ENCODE assay signal across 20 cellular contexts in the genomic region with DNA sequence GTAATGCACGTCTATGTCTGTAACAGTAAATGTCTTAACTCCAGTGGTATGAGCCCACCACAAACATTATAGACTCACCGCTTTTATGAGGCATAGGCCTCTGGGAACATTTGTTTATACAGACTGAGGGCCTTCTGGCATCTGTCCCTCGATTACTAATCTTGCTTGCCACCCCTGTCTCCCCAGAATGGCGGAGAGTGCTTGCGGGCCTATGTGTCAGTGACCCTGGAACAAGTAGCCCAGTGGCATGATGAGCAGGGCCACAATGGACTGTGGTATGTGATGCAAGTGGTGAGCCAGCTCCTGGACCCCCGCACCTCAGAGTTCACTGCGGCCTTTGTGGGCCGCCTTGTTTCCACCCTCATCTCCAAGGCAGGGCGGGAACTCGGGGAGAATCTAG. TPM values are rescaled to one million over a fixed set of nuclear protein-coding genes. Genes with fewer than 3 reads are reported as not detected.
A peak's percentile ranks its signal among the peaks of the same experiment; 100 is the strongest.
DNase-seq lines count a peak whose midpoint lies in the region; ATAC-seq and TF ChIP-seq lines count a peak whose summit lies in the region.
"Had no signal": no experiment of that assay in that cellular context is flagged by ENCODE, and none has a peak within 500 bp of the region (broad histone marks: within the 10 kb centered on the region; RNA-seq: fewer than 3 reads in every experiment).

No MANE protein-coding gene starts in this region.

- BruUV-seq in PC-3 (replicated peaks; lab: Mats Ljungman, UMichigan): no TSS peak

- H3K27me3 ChIP-seq in smooth muscle cell (ENCODE audit: low read depth) (no peaks in the 10 kb centered on the region), PC-3 (ENCODE audit: low read length) (no peaks in the 10 kb centered on the region)

- peaks cover 67% of the 10 kb centered on the region for H3K36me3 Mint-ChIP-seq in activated CD4-positive, alpha-beta memory T cell treated with anti-CD3 and anti-CD28 coated beads, Interleukin-2, amount 10 ng/mL, durations not matched to agents 7 days and 5 days (ENCODE audit: low read depth)

- no peaks in the 10 kb centered on the region for H3K79me2 ChIP-seq in smooth muscle cell (ENCODE audit: low read depth)
- H3K79me2 ChIP-seq in PC-3 (ENCODE audit: low read length): no peaks in the 10 kb centered on the region

- H4K20me1 ChIP-seq in smooth muscle cell (ENCODE audit: low read depth): no peaks in the 10 kb centered on the region
- no peaks in the 10 kb centered on the region for H4K20me1 ChIP-seq in PC-3 (ENCODE audit: low read length)

- no peak overlapping the region for H3K4me3 Mint-ChIP-seq in activated CD4-positive, alpha-beta memory T cell treated with anti-CD3 and anti-CD28 coated beads, Interleukin-2, amount 10 ng/mL, durations not matched to agents 7 days and 5 days
- H3K4me3 Mint-ChIP-seq: B cell had no signal

- POLR2A ChIA-PET in activated CD4-positive, alpha-beta memory T cell treated with anti-CD3 and anti-CD28 coated beads, Interleukin-2, amount 10 ng/mL, durations not matched to agents 7 days and 5 days (lab: Charles Lee): interaction anchor here (1.0 kb wide), 1 partner anchor 12 kb away, joined by 3 read pairs; no protein-coding TSS in a partner anchor
- POLR2A ChIA-PET in PC-3 (lab: Charles Lee; ENCODE audit: unreplicated experiment): no interaction called here

- H3K9me3 Mint-ChIP-seq in activated CD4-positive, alpha-beta memory T cell treated with anti-CD3 and anti-CD28 coated beads, Interleukin-2, amount 10 ng/mL, durations not matched to agents 7 days and 5 days: no peaks in the 10 kb centered on the region

- DNase-seq in HCEC 1CT (peak; percentile 74), astrocyte of the hippocampus (ENCODE audit: low read depth, low spot score) (peak; percentile 73), iris pigment epithelial cell (ENCODE audit: low read depth) (peak; percentile 68), smooth muscle cell (lab: John Stamatoyannopoulos, UW; ENCODE audit: unreplicated experiment) (no peak), NCI-H69 (lab: John Stamatoyannopoulos, UW) (no peak), NCI-H187 (lab: John Stamatoyannopoulos, UW) (no peak), PC-3 (no peak)
- DNase-seq in activated CD4-positive, alpha-beta memory T cell treated with anti-CD3 and anti-CD28 coated beads, Interleukin-2, amount 10 ng/mL, durations not matched to agents 7 days and 5 days: no peak
- DNase-seq: ACHN, DMS79 treated with DMSO at 0.1 percent for 48 hours, GF-D8, NCI-H1092 treated with DMSO at 0.1 percent for 48 hours, NCI-H2081 treated with DMSO at 0.1 percent for 48 hours, NCI-H510A treated with DMSO at 0.1 percent for 48 hours, NCI-H82, RPMI8226, SHP77 treated with DMSO at 0.1 percent for 48 hours, SK-N-SH had no signal

- H3K4me3 ChIP-seq in smooth muscle cell (no peak overlapping the region), PC-3 (ENCODE audit: low read length) (no peak overlapping the region)
- H3K4me3 ChIP-seq: HAP-1 had no signal

- H3K4me2 ChIP-seq in smooth muscle cell (no peak overlapping the region), PC-3 (ENCODE audit: low read length) (no peak overlapping the region)
- H3K4me2 ChIP-seq: SK-N-SH had no signal

- no peaks in the 10 kb centered on the region for H3K4me1 Mint-ChIP-seq in activated CD4-positive, alpha-beta memory T cell treated with anti-CD3 and anti-CD28 coated beads, Interleukin-2, amount 10 ng/mL, durations not matched to agents 7 days and 5 days

- CTCF ChIA-PET in activated CD4-positive, alpha-beta memory T cell treated with anti-CD3 and anti-CD28 coated beads, Interleukin-2, amount 10 ng/mL, durations not matched to agents 7 days and 5 days (lab: Charles Lee): interaction anchor here (1.3 to 2.0 kb wide), 2 partner anchors 8 to 26 kb away, joined by 5 to 6 read pairs; no protein-coding TSS in a partner anchor
- CTCF ChIA-PET in PC-3 (lab: Charles Lee): no interaction called here

- TF ChIP-seq CTCF in smooth muscle cell (IDR thresholded peaks at IDR 0.05; ENCODE audit: borderline replicate concordance, insufficient read depth, poor library complexity, severe bottlenecking): no peak
- no peak for TF ChIP-seq CTCF in PC-3 (conservative IDR thresholded peaks at IDR 0.05; ENCODE audit: low read depth, low read length)

- H3K9me2 ChIP-seq in PC-3 (replicated peaks; ENCODE audit: low read length): no peaks in the 10 kb centered on the region
- H3K9me2 ChIP-seq: SK-N-SH had no signal

- WGBS in smooth muscle cell (ENCODE audit: low lambda C conversion rate): 65% methylated on average over 10 of the region's 10 CpGs

- H3K27ac ChIP-seq in smooth muscle cell (ENCODE audit: low read depth) (peak overlapping the region; percentile 65), PC-3 (ENCODE audit: low read length) (no peak overlapping the region)

- no peak for ATAC-seq in PC-3

- no peaks in the 10 kb centered on the region for H3K9me3 ChIP-seq in smooth muscle cell (replicated peaks; ENCODE audit: low read depth)
- no peaks in the 10 kb centered on the region for H3K9me3 ChIP-seq in PC-3 (ENCODE audit: low read length)
- H3K9me3 ChIP-seq: HAP-1, SK-N-SH had no signal

- no peaks in the 10 kb centered on the region for H3K27me3 Mint-ChIP-seq in activated CD4-positive, alpha-beta memory T cell treated with anti-CD3 and anti-CD28 coated beads, Interleukin-2, amount 10 ng/mL, durations not matched to agents 7 days and 5 days
- H3K27me3 Mint-ChIP-seq: B cell had no signal

- intact Hi-C loops in PC-3 (cut with micrococcal nuclease): no loop called here

- H3K9ac ChIP-seq in smooth muscle cell (ENCODE audit: low read depth) (no peak overlapping the region), PC-3 (ENCODE audit: low read length) (no peak overlapping the region)
- H3K9ac ChIP-seq: SK-N-SH had no signal

- H3F3A ChIP-seq in smooth muscle cell (ENCODE audit: low read depth) (no peaks in the 10 kb centered on the region), PC-3 (ENCODE audit: low read length, unreplicated experiment) (no peaks in the 10 kb centered on the region)

- no peaks in the 10 kb centered on the region for H3K4me1 ChIP-seq in smooth muscle cell (ENCODE audit: low read depth)
- H3K4me1 ChIP-seq in PC-3 (ENCODE audit: insufficient read depth, low read length): no peaks in the 10 kb centered on the region
- H3K4me1 ChIP-seq: HAP-1 had no signal

- no peak overlapping the region for H2AFZ ChIP-seq in smooth muscle cell (ENCODE audit: low read depth)
- H2AFZ ChIP-seq in PC-3 (ENCODE audit: low read length): no peak overlapping the region

- no peak overlapping the region for H3K27ac Mint-ChIP-seq in activated CD4-positive, alpha-beta memory T cell treated with anti-CD3 and anti-CD28 coated beads, Interleukin-2, amount 10 ng/mL, durations not matched to agents 7 days and 5 days
- H3K27ac Mint-ChIP-seq: B cell had no signal

- H3K36me3 ChIP-seq in smooth muscle cell (ENCODE audit: low read depth) (peaks cover 27% of the 10 kb centered on the region), PC-3 (ENCODE audit: low read depth, low read length) (peaks cover 32% of the 10 kb centered on the region)

RNA-seq across cellular contexts. Expression of gene SHISA4, which starts 18.3 kb away (rescaled TPM):
- 23.1 and 30.1 TPM in 2 replicates for total RNA-seq in smooth muscle cell
- 64.4 and 73.5 TPM in 2 replicates for polyA plus RNA-seq in smooth muscle cell
- under 1 TPM; 0.55 to 0.81 TPM for total RNA-seq in activated CD4-positive, alpha-beta memory T cell treated with anti-CD3 and anti-CD28 coated beads, Interleukin-2, amount 10 ng/mL, durations not matched to agents 7 days and 5 days
- 12.4 and 14.3 TPM in 2 replicates for total RNA-seq in PC-3 (2014; rRNA removed)
- total RNA-seq: B cell had no signal

RNA-seq across cellular contexts. Expression of gene IPO9, which starts 41.4 kb away (rescaled TPM):
- 24.9 and 25.4 TPM in 2 replicates for total RNA-seq in smooth muscle cell
- polyA plus RNA-seq in smooth muscle cell: 43.6 and 53.5 TPM in 2 replicates
- total RNA-seq in activated CD4-positive, alpha-beta memory T cell treated with anti-CD3 and anti-CD28 coated beads, Interleukin-2, amount 10 ng/mL, durations not matched to agents 7 days and 5 days: 10 to 100 TPM; 44.3 to 49.5 TPM
- total RNA-seq in PC-3 (2014; rRNA removed): 21.6 and 23.6 TPM in 2 replicates

Comparison
In these comparisons a context has a peak if more than half of its experiments do, and no peak if none do; other contexts are left out.
1. DNase-seq: peak in HCEC 1CT (single experiment), astrocyte of the hippocampus (single experiment) and iris pigment epithelial cell (single experiment); none in smooth muscle cell (single experiment), NCI-H69 (single experiment), activated CD4-positive, alpha-beta memory T cell treated with anti-CD3 and anti-CD28 coated beads, Interleukin-2, amount 10 ng/mL, durations not matched to agents 7 days and 5 days (single experiment), NCI-H187 (0 of 2) and PC-3 (single experiment).